8 cellular contexts compared by ENCODE assay signal in the genomic region with DNA sequence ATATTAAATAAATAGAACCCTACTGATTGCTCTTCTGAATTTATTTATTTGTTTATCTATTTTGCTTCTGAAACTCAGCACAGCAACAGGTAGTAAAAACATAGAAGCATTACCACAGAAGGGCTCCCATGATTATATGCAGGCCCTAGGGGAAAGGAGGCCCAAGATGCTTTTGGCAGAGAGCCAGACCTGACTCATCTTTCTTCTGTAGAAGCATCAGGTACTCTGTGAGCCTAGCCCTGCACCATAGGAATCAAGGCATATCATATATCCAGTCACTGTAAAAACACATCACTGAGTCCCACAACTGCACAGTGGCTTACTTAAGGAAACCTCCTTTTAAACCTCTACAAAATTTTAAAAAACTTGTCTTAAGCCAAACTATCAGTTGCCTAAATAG. TPM values are rescaled to one million over a fixed set of nuclear protein-coding genes. Genes with fewer than 3 reads are reported as not detected.
DNase-seq lines count a peak whose midpoint lies in the region; ATAC-seq and TF ChIP-seq lines count a peak whose summit lies in the region.

No MANE protein-coding gene starts in this region.

- peaks cover 15% of the 10 kb centered on the region for H3K4me1 ChIP-seq in SJCRH30
- no peaks in the 10 kb centered on the region for H3K4me1 ChIP-seq in Peyer's patch

- no peak for TF ChIP-seq POLR2A in Peyer's patch (IDR thresholded peaks at IDR 0.05)

- no peaks in the 10 kb centered on the region for H3K27me3 ChIP-seq in SJCRH30
- H3K27me3 ChIP-seq in CD4-positive, alpha-beta T cell (ENCODE audit: control insufficient read depth, insufficient read depth, low read length): peaks cover 14% of the 10 kb centered on the region
- no peaks in the 10 kb centered on the region for H3K27me3 ChIP-seq in Peyer's patch

- H3K4me3 ChIP-seq in SJCRH30 (no peak overlapping the region), Peyer's patch (no peak overlapping the region)

- peaks cover 20% of the 10 kb centered on the region for H3K4me1 Mint-ChIP-seq in CD4-positive, alpha-beta T cell (ENCODE audit: low read depth)

- H3K9me3 ChIP-seq in KOPT-K1 (ENCODE audit: insufficient read depth, low read length, poor library complexity, severe bottlenecking) (no peaks in the 10 kb centered on the region), SJCRH30 (replicated peaks) (no peaks in the 10 kb centered on the region), Peyer's patch (no peaks in the 10 kb centered on the region)
- H3K9me3 ChIP-seq in CD4-positive, alpha-beta T cell (ENCODE audit: control insufficient read depth, low read length): no peaks in the 10 kb centered on the region

- no peaks in the 10 kb centered on the region for H3K9me3 Mint-ChIP-seq in CD4-positive, alpha-beta T cell

- no peak overlapping the region for H3K4me3 Mint-ChIP-seq in CD4-positive, alpha-beta T cell

- intact Hi-C loops in CD4-positive, alpha-beta T cell (cut with DNase I, micrococcal nuclease): no loop called here

- H3K27ac ChIP-seq in KOPT-K1 (ENCODE audit: low read depth, low read length, poor library complexity, severe bottlenecking) (peak overlapping the region; percentile 66), SJCRH30 (no peak overlapping the region), Peyer's patch (no peak overlapping the region)
- H3K27ac ChIP-seq in CD4-positive, alpha-beta T cell (ENCODE audit: low read depth, low read length): no peak overlapping the region

- ATAC-seq in CD4-positive, alpha-beta T cell (ENCODE audit: poor library complexity): no peak
- ATAC-seq in GM18861 (IDR thresholded peaks at IDR 0.05; ENCODE audit: unreplicated experiment): no peak

- DNase-seq in DMS153 treated with DMSO at 0.1 percent for 48 hours (lab: John Stamatoyannopoulos, UW; ENCODE audit: unreplicated experiment) (peak; percentile 35), SJCRH30 (peak; percentile 82 to 89), hepatic stellate cell (ENCODE audit: low spot score) (peak; percentile 42), Peyer's patch (no peak)
- no peak for DNase-seq in CD4-positive, alpha-beta T cell
- DNase-seq in activated T-cell treated with anti-CD3 and anti-CD28 coated beads, Interleukin-2, amount 50 U/mL, for 48 hours: no peak

- no peak overlapping the region for H3K27ac Mint-ChIP-seq in CD4-positive, alpha-beta T cell

- CTCF ChIA-PET in CD4-positive, alpha-beta T cell (lab: Charles Lee): no interaction called here

- POLR2A ChIA-PET in CD4-positive, alpha-beta T cell (lab: Charles Lee): no interaction called here

- no peaks in the 10 kb centered on the region for H3K36me3 Mint-ChIP-seq in CD4-positive, alpha-beta T cell (ENCODE audit: low read depth)

- peaks cover 41% of the 10 kb centered on the region for H3K27me3 Mint-ChIP-seq in CD4-positive, alpha-beta T cell

- H3K36me3 ChIP-seq in KOPT-K1 (ENCODE audit: insufficient read depth, low read length) (no peaks in the 10 kb centered on the region), SJCRH30 (no peaks in the 10 kb centered on the region), Peyer's patch (no peaks in the 10 kb centered on the region)

- TF ChIP-seq CTCF in CD4-positive, alpha-beta T cell (IDR thresholded peaks at IDR 0.05): no peak
- TF ChIP-seq CTCF in Peyer's patch (IDR thresholded peaks at IDR 0.05): no peak

RNA-seq across cellular contexts. Expression of a gene that starts 1.8 kb away (rescaled TPM):
- total RNA-seq in SJCRH30 (2014; rRNA removed; shearing (Covaris generic)): 4.3 and 4.7 TPM in 2 replicates
- under 1 TPM; 0.14 to 0.17 TPM for total RNA-seq in CD4-positive, alpha-beta T cell
- 10 to 100 TPM in 1 of 4 donors, 1 to 10 TPM in 3; 7.5 to 19.8 (median 8.7) TPM for total RNA-seq in Peyer's patch

Comparison
In these comparisons a context has a peak if more than half of its experiments do, and no peak if none do; other contexts are left out.
1. DNase-seq: peak in DMS153 treated with DMSO at 0.1 percent for 48 hours (single experiment), SJCRH30 (2 of 2) and hepatic stellate cell (single experiment); none in CD4-positive, alpha-beta T cell (0 of 10), activated T-cell treated with anti-CD3 and anti-CD28 coated beads, Interleukin-2, amount 50 U/mL, for 48 hours (0 of 2) and Peyer's patch (0 of 3).